In genomic region chr15:66862111-66862815, GRCh38 we compare ENCODE assay signal across 12 cellular contexts.
A peak's percentile ranks its signal among the peaks of the same experiment; 100 is the strongest.
DNase-seq lines count a peak whose midpoint lies in the region; ATAC-seq and TF ChIP-seq lines count a peak whose summit lies in the region.
"Had no signal": no experiment of that assay in that cellular context is flagged by ENCODE, and none has a peak within 500 bp of the region (broad histone marks: within the 10 kb centered on the region; RNA-seq: fewer than 3 reads in every experiment).

No MANE protein-coding gene starts in this region.

- 93 to 96% methylated on average over 9 to 10 of the region's 10 CpGs for WGBS in endodermal cell (ENCODE audit: insufficient coverage in 1 of 2, insufficient read length in 1 of 2), 2 experiments

- H3K4me3 ChIP-seq in endodermal cell (ENCODE audit: low read length) = no peak overlapping the region

- H3K9me3 ChIP-seq in endodermal cell (ENCODE audit: control insufficient read depth, low read length) = no peaks in the 10 kb centered on the region

- H3K4me1 ChIP-seq in endodermal cell (ENCODE audit: control insufficient read depth, insufficient read depth, low read length) = peaks cover 6% of the 10 kb centered on the region

- H3K36me3 ChIP-seq in endodermal cell (ENCODE audit: control insufficient read depth, insufficient read depth, low read length) = peaks cover 7% of the 10 kb centered on the region

- no peaks in the 10 kb centered on the region for H3K27me3 Mint-ChIP-seq in endodermal cell (ENCODE audit: insufficient read depth)
- peaks cover 0 to 18% of the 10 kb centered on the region in 2 donors for H3K27me3 Mint-ChIP-seq in stimulated activated naive B cell treated with anti-CD40 and anti-IgM and Interleukin-4, amounts not matched to agents 10 μg/mL and 1 μg/mL and 100 μg/mL, for 72 hours
- H3K27me3 Mint-ChIP-seq in activated naive CD4-positive, alpha-beta T cell treated with anti-CD3 and anti-CD28 coated beads, Interleukin-2, amount 10 ng/mL, durations not matched to agents 7 days and 5 days = peaks cover 47% of the 10 kb centered on the region

- no peaks in the 10 kb centered on the region for H3K9me3 Mint-ChIP-seq in endodermal cell
- H3K9me3 Mint-ChIP-seq in stimulated activated naive B cell treated with anti-CD40 and anti-IgM and Interleukin-4, amounts not matched to agents 10 μg/mL and 1 μg/mL and 100 μg/mL, for 72 hours = peaks cover 0 to 2% of the 10 kb centered on the region in 2 donors
- no peaks in the 10 kb centered on the region for H3K9me3 Mint-ChIP-seq in activated naive CD4-positive, alpha-beta T cell treated with anti-CD3 and anti-CD28 coated beads, Interleukin-2, amount 10 ng/mL, durations not matched to agents 7 days and 5 days
- H3K9me3 Mint-ChIP-seq: stimulated activated naive CD8-positive, alpha-beta T cell treated with anti-CD3 and anti-CD28 coated beads, Interleukin-15, amount 100 ng/mL, for 72 hours; T-helper 2 cell treated with Interferon-gamma antibody and Interleukin-4, amounts not matched to agents 5 μg/mL and 100 μg/mL, for 36 hours had no signal

- no peak overlapping the region for H3K4me3 Mint-ChIP-seq in endodermal cell
- no peak overlapping the region for H3K4me3 Mint-ChIP-seq in stimulated activated naive B cell treated with anti-CD40 and anti-IgM and Interleukin-4, amounts not matched to agents 10 μg/mL and 1 μg/mL and 100 μg/mL, for 72 hours
- no peak overlapping the region for H3K4me3 Mint-ChIP-seq in activated naive CD4-positive, alpha-beta T cell treated with anti-CD3 and anti-CD28 coated beads, Interleukin-2, amount 10 ng/mL, durations not matched to agents 7 days and 5 days
- H3K4me3 Mint-ChIP-seq: stimulated activated naive CD8-positive, alpha-beta T cell treated with anti-CD3 and anti-CD28 coated beads, Interleukin-15, amount 100 ng/mL, for 72 hours; T-helper 2 cell treated with Interferon-gamma antibody and Interleukin-4, amounts not matched to agents 5 μg/mL and 100 μg/mL, for 36 hours had no signal

- DNase-seq in NCI-H82 (lab: John Stamatoyannopoulos, UW) (peak; percentile 19), NCI-H82 treated with DMSO at 0.1 percent for 48 hours (lab: John Stamatoyannopoulos, UW; ENCODE audit: unreplicated experiment) (no peak), NCI-H69 (lab: John Stamatoyannopoulos, UW) (peak; percentile 59), endodermal cell (peak; percentile 69)
- no peak for DNase-seq in stimulated activated naive B cell treated with anti-CD40 and anti-IgM and Interleukin-4, amounts not matched to agents 10 μg/mL and 1 μg/mL and 100 μg/mL, for 72 hours
- no peak for DNase-seq in activated naive CD4-positive, alpha-beta T cell treated with anti-CD3 and anti-CD28 coated beads, Interleukin-2, amount 10 ng/mL, durations not matched to agents 7 days and 5 days
- DNase-seq: 8988T, NCI-H187 had no signal

- no peak for TF ChIP-seq CTCF in endodermal cell (conservative IDR thresholded peaks at IDR 0.05)

- peaks cover 24% of the 10 kb centered on the region for H3K36me3 Mint-ChIP-seq in endodermal cell (ENCODE audit: low read depth)
- peaks cover 0 to 4% of the 10 kb centered on the region in 2 donors for H3K36me3 Mint-ChIP-seq in stimulated activated naive B cell treated with anti-CD40 and anti-IgM and Interleukin-4, amounts not matched to agents 10 μg/mL and 1 μg/mL and 100 μg/mL, for 72 hours
- no peaks in the 10 kb centered on the region for H3K36me3 Mint-ChIP-seq in activated naive CD4-positive, alpha-beta T cell treated with anti-CD3 and anti-CD28 coated beads, Interleukin-2, amount 10 ng/mL, durations not matched to agents 7 days and 5 days

- peaks cover 18% of the 10 kb centered on the region for H3K4me1 Mint-ChIP-seq in endodermal cell
- H3K4me1 Mint-ChIP-seq in stimulated activated naive B cell treated with anti-CD40 and anti-IgM and Interleukin-4, amounts not matched to agents 10 μg/mL and 1 μg/mL and 100 μg/mL, for 72 hours = peaks cover 26 to 41% of the 10 kb centered on the region in 2 donors
- peaks cover 12% of the 10 kb centered on the region for H3K4me1 Mint-ChIP-seq in activated naive CD4-positive, alpha-beta T cell treated with anti-CD3 and anti-CD28 coated beads, Interleukin-2, amount 10 ng/mL, durations not matched to agents 7 days and 5 days

- H3K9ac ChIP-seq in endodermal cell (ENCODE audit: extremely low read depth, low read length, poor library complexity, severe bottlenecking) = no peak overlapping the region

- H3K27me3 ChIP-seq in endodermal cell (ENCODE audit: control insufficient read depth, insufficient read depth, low read length, poor library complexity, severe bottlenecking) = no peaks in the 10 kb centered on the region

- H3K27ac ChIP-seq in endodermal cell (ENCODE audit: low read depth, low read length) = no peak overlapping the region

- CTCF ChIA-PET in activated naive CD4-positive, alpha-beta T cell treated with anti-CD3 and anti-CD28 coated beads, Interleukin-2, amount 10 ng/mL, durations not matched to agents 7 days and 5 days (lab: Charles Lee) = interaction anchor here (0.8 to 5.1 kb wide), 6 partner anchors 11 to 272 kb away, joined by 3 to 45 read pairs (median 4); no protein-coding TSS in a partner anchor

- no peak for ATAC-seq in stimulated activated naive B cell treated with anti-CD40 and anti-IgM and Interleukin-4, amounts not matched to agents 10 μg/mL and 1 μg/mL and 100 μg/mL, for 72 hours (replicated peaks)
- no peak for ATAC-seq in HG03439 (IDR thresholded peaks at IDR 0.05; ENCODE audit: unreplicated experiment)
- no peak for ATAC-seq in HG02759 (IDR thresholded peaks at IDR 0.05; ENCODE audit: unreplicated experiment)

- H3K27ac Mint-ChIP-seq in endodermal cell = no peak overlapping the region
- H3K27ac Mint-ChIP-seq in stimulated activated naive B cell treated with anti-CD40 and anti-IgM and Interleukin-4, amounts not matched to agents 10 μg/mL and 1 μg/mL and 100 μg/mL, for 72 hours = peak overlapping the region; percentile 15
- no peak overlapping the region for H3K27ac Mint-ChIP-seq in activated naive CD4-positive, alpha-beta T cell treated with anti-CD3 and anti-CD28 coated beads, Interleukin-2, amount 10 ng/mL, durations not matched to agents 7 days and 5 days
- H3K27ac Mint-ChIP-seq: T-helper 2 cell treated with Interferon-gamma antibody and Interleukin-4, amounts not matched to agents 5 μg/mL and 100 μg/mL, for 36 hours had no signal

Comparison
In these comparisons a context has a peak if more than half of its experiments do, and no peak if none do; other contexts are left out.
1. DNase-seq: peak in NCI-H82 (single experiment), NCI-H69 (single experiment) and endodermal cell (single experiment); none in NCI-H82 treated with DMSO at 0.1 percent for 48 hours (single experiment), stimulated activated naive B cell treated with anti-CD40 and anti-IgM and Interleukin-4, amounts not matched to agents 10 μg/mL and 1 μg/mL and 100 μg/mL, for 72 hours (single experiment) and activated naive CD4-positive, alpha-beta T cell treated with anti-CD3 and anti-CD28 coated beads, Interleukin-2, amount 10 ng/mL, durations not matched to agents 7 days and 5 days (single experiment).